In the genomic region with DNA sequence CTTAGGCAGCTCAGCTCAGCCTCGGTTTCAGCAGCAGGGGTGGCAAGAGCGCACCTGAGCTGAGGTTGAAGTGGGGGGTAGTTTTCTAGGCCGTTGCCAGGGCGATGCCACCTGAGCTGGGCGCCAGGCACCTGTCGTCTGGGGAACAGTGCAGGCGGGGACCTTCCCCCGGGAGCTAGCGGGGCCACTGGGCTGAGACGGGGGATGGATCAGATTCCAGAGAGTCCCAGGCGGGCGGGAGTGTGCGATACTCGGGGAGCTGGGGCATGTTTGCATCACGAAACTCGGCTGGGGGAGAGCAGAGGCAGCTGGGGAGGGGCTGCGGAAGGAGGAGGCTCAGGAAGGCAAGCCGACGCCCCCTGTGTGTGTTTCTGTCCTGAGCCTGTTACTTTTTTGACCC, we compare ENCODE assay signal across 16 cellular contexts.
DNase-seq lines count a peak whose midpoint lies in the region; ATAC-seq and TF ChIP-seq lines count a peak whose summit lies in the region.
"Had no signal": no experiment of that assay in that cellular context is flagged by ENCODE, and none has a peak within 500 bp of the region (broad histone marks: within the 10 kb centered on the region; RNA-seq: fewer than 3 reads in every experiment).

No MANE protein-coding gene starts in this region.

- no peak for ATAC-seq in GM18520 (IDR thresholded peaks at IDR 0.05; ENCODE audit: unreplicated experiment)

- H3K36me3 ChIP-seq in MM.1S (replicated peaks; ENCODE audit: insufficient read depth, low read length) = no peaks in the 10 kb centered on the region
- H3K36me3 ChIP-seq in iPS-18a (ENCODE audit: control insufficient read depth, low read depth, low read length) = peaks cover 19% of the 10 kb centered on the region
- H3K36me3 ChIP-seq: cardiac muscle cell had no signal

- TF ChIP-seq CTCF in MM.1S (IDR thresholded peaks at IDR 0.05; ENCODE audit: low read length) = no peak

- H3K9ac ChIP-seq in MM.1S (ENCODE audit: low read length) (no peak overlapping the region), iPS-18a (ENCODE audit: low read length) (peak overlapping the region; percentile 28)

- H4K20me1 ChIP-seq in MM.1S (ENCODE audit: insufficient read depth, low read length) = no peaks in the 10 kb centered on the region

- peaks cover 17% of the 10 kb centered on the region for H3K4me1 ChIP-seq in MM.1S (ENCODE audit: low read length)
- H3K4me1 ChIP-seq in iPS-18a (ENCODE audit: control insufficient read depth, low read depth, low read length) = peaks cover 52% of the 10 kb centered on the region

- no peak overlapping the region for H3K4me3 ChIP-seq in MM.1S (ENCODE audit: low read length)
- peak overlapping the region; percentile 51 for H3K4me3 ChIP-seq in iPS-18a (ENCODE audit: low read length)
- H3K4me3 ChIP-seq: cardiac muscle cell had no signal

- H3K9me3 ChIP-seq in MM.1S (replicated peaks; ENCODE audit: insufficient read depth, low read length) (no peaks in the 10 kb centered on the region), iPS-18a (ENCODE audit: control insufficient read depth, low read depth, low read length) (no peaks in the 10 kb centered on the region)

- DNase-seq in COLO668 (lab: John Stamatoyannopoulos, UW; ENCODE audit: unreplicated experiment) (peak; percentile 92), MM.1S (no peak), NCI-H510A treated with DMSO at 0.1 percent for 48 hours (lab: John Stamatoyannopoulos, UW) (peak; percentile 45), iPS-NIHi7 (ENCODE audit: extremely low spot score) (no peak), iPS-NIHi11 (ENCODE audit: low spot score) (no peak), HUDEP-2 (lab: John Stamatoyannopoulos, UW; ENCODE audit: unreplicated experiment in 76 of 76) (no peak)
- DNase-seq: ACHN; activated CD8-positive, alpha-beta memory T cell treated with anti-CD3 and anti-CD28 coated beads for 24 hours; activated naive CD4-positive, alpha-beta T cell treated with anti-CD3 and anti-CD28 coated beads for 36 hours; hippocampal formation; NCI-H1694; stimulated activated CD4-positive, alpha-beta T cell treated with anti-CD3 and anti-CD28 coated beads, Interleukin-4, amount 100 ng/mL, for 1 hour; T-helper 9 cell had no signal

- H3K9me2 ChIP-seq in MM.1S (replicated peaks; ENCODE audit: insufficient read depth, low read length) = no peaks in the 10 kb centered on the region

- peaks cover under 1% of the 10 kb centered on the region; the same call in 1 of the 2 replicates for H3F3A ChIP-seq in MM.1S (ENCODE audit: insufficient read depth, low read length)

- peak overlapping the region; percentile 16; the same call in 1 of the 2 replicates for H3K4me2 ChIP-seq in MM.1S (ENCODE audit: low read depth, low read length)

- H3K27ac ChIP-seq in MM.1S (ENCODE audit: low read length) (no peak overlapping the region), iPS-18a (ENCODE audit: low read length) (no peak overlapping the region)
- H3K27ac ChIP-seq: cardiac muscle cell had no signal

- H2AFZ ChIP-seq in MM.1S (ENCODE audit: low read length) = no peak overlapping the region

- H3K27me3 ChIP-seq in MM.1S (replicated peaks; ENCODE audit: insufficient read depth, low read length) = peaks cover 93% of the 10 kb centered on the region
- H3K27me3 ChIP-seq in iPS-18a (ENCODE audit: control insufficient read depth, insufficient read depth, low read length) = peaks cover 11% of the 10 kb centered on the region
- H3K27me3 ChIP-seq: cardiac muscle cell had no signal

- no peaks in the 10 kb centered on the region for H3K79me2 ChIP-seq in MM.1S (ENCODE audit: low read length)

Comparison
In these comparisons a context has a peak if more than half of its experiments do, and no peak if none do; other contexts are left out.
1. DNase-seq: peak in COLO668 (single experiment) and NCI-H510A treated with DMSO at 0.1 percent for 48 hours (single experiment); none in MM.1S (single experiment), iPS-NIHi7 (single experiment), iPS-NIHi11 (single experiment) and HUDEP-2 (0 of 76).